Comparison of ENCODE assay signal across 20 cellular contexts in genomic region chr17:76184266-76184665, GRCh38. TPM values are rescaled to one million over a fixed set of nuclear protein-coding genes. Genes with fewer than 3 reads are reported as not detected.
"Had no signal": no experiment of that assay in that cellular context is flagged by ENCODE, and none has a peak within 500 bp of the region (broad histone marks: within the 10 kb centered on the region; RNA-seq: fewer than 3 reads in every experiment).

No MANE protein-coding gene starts in this region.

- H3K9me3 Mint-ChIP-seq: activated T-helper 2 cell treated with anti-CD3 and anti-CD28 coated beads, Interferon-gamma antibody, Interleukin-2, Interleukin-4, amounts not matched to agents 10 μg/mL and 5 μg/mL and 100 μg/mL, durations not matched to agents 14 hours and 24 hours and 36 hours; mesothelial cell of epicardium; WTC11 had no signal

- FAIRE-seq: TTC549 had no signal

- H3K27ac Mint-ChIP-seq: mesothelial cell of epicardium, WTC11 had no signal

- H3K4me3 Mint-ChIP-seq: mesothelial cell of epicardium, WTC11 had no signal

- H3K36me3 Mint-ChIP-seq: mesothelial cell of epicardium, WTC11 had no signal

- DNase-seq: activated CD4-positive, alpha-beta T cell treated with anti-CD3 and anti-CD28 coated beads for 48 hours; aorta; cerebellar nuclear complex; effector memory CD4-positive, alpha-beta T cell; foreskin melanocyte; left cardiac atrium; lower lobe of right lung; stimulated activated CD4-positive, alpha-beta T cell treated with anti-CD3 and anti-CD28 coated beads, Interleukin-2, amount 100 ng/mL, for 48 hours; stimulated activated naive CD4-positive, alpha-beta T cell; transverse colon had no signal

- ATAC-seq: left cardiac atrium, lower lobe of right lung, WTC11 had no signal

RNA-seq across cellular contexts. Expression of gene FOXJ1, which starts 43.2 kb away (rescaled TPM):
- total RNA-seq: aorta, fibroblast of lung, left cardiac atrium, myocyte, posterior vena cava, right atrium auricular region, subcutaneous adipose tissue, vagina had no signal
